1 cellular context compared by ENCODE assay signal in genomic region chr5:78328585-78329173, GRCh38.
TF ChIP-seq lines count a peak whose summit lies in the region.

No MANE protein-coding gene starts in this region.

TF ChIP-seq in SK-N-SH, 30 proteins besides CTCF, POLR2A, EP300 and RAD21 (continued from another document):
- TF ChIP-seq REST (IDR thresholded peaks at IDR 0.05; ENCODE audit: low read depth, low read length) = no peak
- TF ChIP-seq MXI1 (IDR thresholded peaks at IDR 0.05; ENCODE audit: low read depth, low read length) = no peak
